In the genomic region with DNA sequence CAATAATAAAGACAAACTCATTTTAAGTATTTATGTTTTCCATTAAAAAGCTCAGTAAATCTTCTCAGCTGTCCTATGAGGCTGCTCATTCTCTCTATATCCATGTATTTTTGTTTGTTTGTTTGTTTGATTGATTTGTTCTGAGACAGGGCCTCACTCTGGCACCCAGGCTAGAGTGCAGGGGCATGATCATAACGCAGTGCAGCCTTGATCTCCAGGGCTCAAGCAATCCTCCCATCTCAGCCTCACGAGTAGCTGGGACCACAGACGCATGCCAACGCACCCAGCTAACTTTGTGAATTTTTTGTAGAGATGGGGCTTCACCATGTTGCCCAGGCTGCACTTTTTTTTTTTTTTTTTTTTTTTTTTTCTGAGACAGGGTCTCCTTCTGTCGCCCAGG, we compare ENCODE assay signal across 19 cellular contexts. TPM values are rescaled to one million over a fixed set of nuclear protein-coding genes. Genes with fewer than 3 reads are reported as not detected.
DNase-seq lines count a peak whose midpoint lies in the region; ATAC-seq, FAIRE-seq and TF ChIP-seq lines count a peak whose summit lies in the region.
"Had no signal": no experiment of that assay in that cellular context is flagged by ENCODE, and none has a peak within 500 bp of the region (broad histone marks: within the 10 kb centered on the region; RNA-seq: fewer than 3 reads in every experiment).

No MANE protein-coding gene starts in this region.

- H3K27me3 ChIP-seq in GM23338 (ENCODE audit: insufficient read depth): no peaks in the 10 kb centered on the region
- H3K27me3 ChIP-seq in K562 (ENCODE audit: control insufficient read depth in 2 of 2, insufficient read depth in 2 of 2, low read length in 2 of 2): no peaks in the 10 kb centered on the region
- H3K27me3 ChIP-seq: BLaER1 treated with 17β-estradiol and CSF1 and Interleukin-3, amounts not matched to agents 10 nM and 100 nM had no signal

- no peak for FAIRE-seq in K562 (lab: Jason Lieb, UNC)
- FAIRE-seq: GM12878 had no signal

- no peak for TF ChIP-seq CTCF in GM23338 (conservative IDR thresholded peaks at IDR 0.05; ENCODE audit: low read depth in 2 of 2)
- TF ChIP-seq CTCF in HEK293 (tag by site-specific recombination; IDR thresholded peaks at IDR 0.05): no peak
- TF ChIP-seq CTCF in K562 (IDR thresholded peaks at IDR 0.05 in 2 of 3, conservative IDR thresholded peaks at IDR 0.05 in 1 of 3; ENCODE audit: insufficient read depth in 2 of 3, low read depth in 1 of 3, low read length in 3 of 3): no peak
- TF ChIP-seq CTCF in mesothelial cell of epicardium (IDR thresholded peaks at IDR 0.05; ENCODE audit: unreplicated experiment): no peak

- CTCF ChIA-PET in HEK293 (lab: Yijun Ruan, JAX) (interaction anchor here (0.7 kb wide), 1 partner anchor 110 kb away, joined by 3 read pairs; no protein-coding TSS in a partner anchor), K562 (lab: Yijun Ruan, JAX; ENCODE audit: low intra/inter-chr PET ratio) (no interaction called here)
- CTCF ChIA-PET in activated CD4-positive, alpha-beta T cell treated with anti-CD3 and anti-CD28 coated beads for 36 hours (lab: Charles Lee): interaction anchor here (0.5 kb wide), 1 partner anchor 1136 kb away, joined by 3 read pairs; no protein-coding TSS in a partner anchor

- TF ChIP-seq POLR2A in K562 (conservative IDR thresholded peaks at IDR 0.05): no peak

- no peaks in the 10 kb centered on the region; the same call in 1 of the 2 replicates for H3F3A ChIP-seq in GM23338 (replicated peaks; ENCODE audit: low read depth)

- no peak overlapping the region for H3K27ac ChIP-seq in GM23338 (ENCODE audit: low read depth)
- H3K27ac ChIP-seq in HEK293 (ENCODE audit: extremely low read depth, low read depth, low read length): no peak overlapping the region
- H3K27ac ChIP-seq in K562 (ENCODE audit: extremely low read depth, low read depth, low read length): no peak overlapping the region
- H3K27ac ChIP-seq: BLaER1 treated with 17β-estradiol and CSF1 and Interleukin-3, amounts not matched to agents 10 nM and 100 nM; HL-60 had no signal

- H3K27me3 Mint-ChIP-seq in GM23338 (ENCODE audit: insufficient read depth, low read depth, poor library complexity) (peaks cover 6% of the 10 kb centered on the region), mesothelial cell of epicardium (ENCODE audit: low read depth) (no peaks in the 10 kb centered on the region)
- no peaks in the 10 kb centered on the region for H3K27me3 Mint-ChIP-seq in activated CD4-positive, alpha-beta T cell treated with anti-CD3 and anti-CD28 coated beads for 36 hours
- H3K27me3 Mint-ChIP-seq: B cell, IgD-negative memory B cell had no signal

- H3K4me1 ChIP-seq in GM23338 (ENCODE audit: insufficient read depth) (peaks cover 74% of the 10 kb centered on the region), HEK293 (ENCODE audit: control insufficient read depth, insufficient read depth, low read length) (peaks cover 15% of the 10 kb centered on the region), K562 (replicated peaks in 1 of 2; ENCODE audit: control insufficient read depth in 2 of 2, insufficient read depth in 2 of 2, low read length in 2 of 2) (peaks cover 3 to 7% of the 10 kb centered on the region in 2 experiments; a peak in 3 of 5 replicates)

- no peak for TF ChIP-seq RAD21 in K562 (CRISPR knock-in tag; conservative IDR thresholded peaks at IDR 0.05 in 1 of 2, IDR thresholded peaks at IDR 0.05 in 1 of 2)

- H3K9me3 Mint-ChIP-seq in GM23338: no peaks in the 10 kb centered on the region
- H3K9me3 Mint-ChIP-seq in mesothelial cell of epicardium: no peaks in the 10 kb centered on the region
- H3K9me3 Mint-ChIP-seq in activated CD4-positive, alpha-beta T cell treated with anti-CD3 and anti-CD28 coated beads for 36 hours (ENCODE audit: low read depth): no peaks in the 10 kb centered on the region
- H3K9me3 Mint-ChIP-seq: CD8-positive, alpha-beta T cell; HFFc6; IgD-negative memory B cell had no signal

- in situ Hi-C loops in K562 (cut with MboI): no loop called here

- H3K4me3 ChIP-seq in GM23338: no peak overlapping the region
- H3K4me3 ChIP-seq in HEK293 (ENCODE audit: low read depth, low read length): no peak overlapping the region
- no peak overlapping the region for H3K4me3 ChIP-seq in K562
- H3K4me3 ChIP-seq: BLaER1 treated with 17β-estradiol and CSF1 and Interleukin-3, amounts not matched to agents 10 nM and 100 nM; GM12878 had no signal

- ATAC-seq in GM23338: no peak
- ATAC-seq in K562: no peak
- ATAC-seq in activated CD4-positive, alpha-beta T cell treated with anti-CD3 and anti-CD28 coated beads for 36 hours: no peak
- ATAC-seq: CD8-positive, alpha-beta T cell had no signal

- no peak for TF ChIP-seq EP300 in K562 (IDR thresholded peaks at IDR 0.05; ENCODE audit: low read length)

- intact Hi-C loops in K562 (cut with micrococcal nuclease): no loop called here
- intact Hi-C loops in activated CD4-positive, alpha-beta T cell treated with anti-CD3 and anti-CD28 coated beads for 36 hours (cut with DNase I, micrococcal nuclease): no loop called here

- peak overlapping the region in 1 of 2 experiments; percentile 66; a peak in 1 of 4 replicates for H3K9ac ChIP-seq in K562 (ENCODE audit: insufficient read depth in 1 of 2, low read depth in 2 of 2, low read length in 2 of 2)
- H3K9ac ChIP-seq: BLaER1 treated with 17β-estradiol and CSF1 and Interleukin-3, amounts not matched to agents 10 nM and 100 nM had no signal

- DNase-seq in GM23338 (ENCODE audit: low spot score) (no peak), K562 (ENCODE audit: extremely low read depth in 1 of 4, low spot score in 3 of 4) (no peak), mesothelial cell of epicardium (ENCODE audit: low spot score in 2 of 2, unreplicated experiment in 2 of 2) (no peak), DMS114 treated with DMSO at 0.1 percent for 48 hours (lab: John Stamatoyannopoulos, UW; ENCODE audit: unreplicated experiment) (no peak), SHP77 treated with DMSO at 0.1 percent for 48 hours (lab: John Stamatoyannopoulos, UW) (no peak)
- no peak for DNase-seq in activated CD4-positive, alpha-beta T cell treated with anti-CD3 and anti-CD28 coated beads for 36 hours
- DNase-seq: Calu3; CD8-positive, alpha-beta T cell; DMS53; DND-41; EL; HCEC 1CT; HFFc6 had no signal

- BruUV-seq in K562 (replicated peaks; lab: Mats Ljungman, UMichigan): no TSS peak

- no peak overlapping the region for H3K4me2 ChIP-seq in GM23338
- no peak overlapping the region for H3K4me2 ChIP-seq in K562 (ENCODE audit: insufficient read depth, low read length)
- H3K4me2 ChIP-seq: BLaER1 treated with 17β-estradiol and CSF1 and Interleukin-3, amounts not matched to agents 10 nM and 100 nM had no signal

- no peak overlapping the region for H3K4me3 Mint-ChIP-seq in GM23338
- no peak overlapping the region for H3K4me3 Mint-ChIP-seq in mesothelial cell of epicardium
- no peak overlapping the region for H3K4me3 Mint-ChIP-seq in activated CD4-positive, alpha-beta T cell treated with anti-CD3 and anti-CD28 coated beads for 36 hours
- H3K4me3 Mint-ChIP-seq: B cell; CD8-positive, alpha-beta T cell; HFFc6 had no signal

- H3K9me2 ChIP-seq in GM23338 (ENCODE audit: insufficient read depth): no peaks in the 10 kb centered on the region

- peaks cover 93% of the 10 kb centered on the region for H3K79me2 ChIP-seq in GM23338 (replicated peaks; ENCODE audit: insufficient read depth)
- H3K79me2 ChIP-seq in K562 (ENCODE audit: control insufficient read depth, insufficient read depth, low read length): peaks cover 90% of the 10 kb centered on the region

- H3K36me3 ChIP-seq in GM23338 (ENCODE audit: insufficient read depth) (no peaks in the 10 kb centered on the region), HEK293 (ENCODE audit: control insufficient read depth in 2 of 2, insufficient read depth in 1 of 2, low read length in 2 of 2) (no peaks in the 10 kb centered on the region), K562 (ENCODE audit: control insufficient read depth, insufficient read depth, low read length) (peaks cover 19% of the 10 kb centered on the region)

- H3K9me3 ChIP-seq in HEK293 (ENCODE audit: control insufficient read depth, insufficient read depth, low read depth, low read length) (no peaks in the 10 kb centered on the region), K562 (replicated peaks; ENCODE audit: control insufficient read depth, insufficient read depth, low read depth, low read length) (no peaks in the 10 kb centered on the region)
- H3K9me3 ChIP-seq: BLaER1 treated with 17β-estradiol and CSF1 and Interleukin-3, amounts not matched to agents 10 nM and 100 nM had no signal

- H4K20me1 ChIP-seq in GM23338 (replicated peaks; ENCODE audit: insufficient read depth) (no peaks in the 10 kb centered on the region), K562 (replicated peaks; ENCODE audit: control insufficient read depth, insufficient read depth, low read length) (no peaks in the 10 kb centered on the region)

- H2AFZ ChIP-seq in GM23338 (no peak overlapping the region), K562 (ENCODE audit: low read depth, low read length) (no peak overlapping the region)

- 91% methylated on average over 4 of the region's 5 CpGs for WGBS in K562 (ENCODE audit: insufficient coverage, low coverage, missing lambda C conversion rate)

- POLR2A ChIA-PET in HEK293 (lab: Yijun Ruan, JAX): interaction anchor here (0.6 to 0.9 kb wide), 2 partner anchors 13 to 42 kb away, joined by 3 to 4 read pairs; no protein-coding TSS in a partner anchor
- POLR2A ChIA-PET in K562 (lab: Yijun Ruan, JAX): interaction anchor here (1.6 kb wide), 1 partner anchor 10 kb away, joined by 4 read pairs; no protein-coding TSS in a partner anchor
- POLR2A ChIA-PET in activated CD4-positive, alpha-beta T cell treated with anti-CD3 and anti-CD28 coated beads for 36 hours (lab: Charles Lee): no interaction called here

- H3K36me3 Mint-ChIP-seq in GM23338 (ENCODE audit: low read depth): no peaks in the 10 kb centered on the region
- peaks cover 4% of the 10 kb centered on the region for H3K36me3 Mint-ChIP-seq in mesothelial cell of epicardium
- H3K36me3 Mint-ChIP-seq in activated CD4-positive, alpha-beta T cell treated with anti-CD3 and anti-CD28 coated beads for 36 hours (ENCODE audit: low read depth): peaks cover 17% of the 10 kb centered on the region

- H3K9me1 ChIP-seq in K562 (ENCODE audit: control insufficient read depth, insufficient read depth, low read length): no peaks in the 10 kb centered on the region

- H3K27ac Mint-ChIP-seq in GM23338: peak overlapping the region; percentile 83; the same call in 1 of the 2 replicates
- H3K27ac Mint-ChIP-seq in mesothelial cell of epicardium: peak overlapping the region; percentile 47
- no peak overlapping the region for H3K27ac Mint-ChIP-seq in activated CD4-positive, alpha-beta T cell treated with anti-CD3 and anti-CD28 coated beads for 36 hours
- H3K27ac Mint-ChIP-seq: B cell; CD8-positive, alpha-beta T cell; HFFc6; IgD-negative memory B cell had no signal

- H3K4me1 Mint-ChIP-seq in GM23338: peaks cover 59% of the 10 kb centered on the region
- peaks cover 58% of the 10 kb centered on the region for H3K4me1 Mint-ChIP-seq in mesothelial cell of epicardium
- H3K4me1 Mint-ChIP-seq in activated CD4-positive, alpha-beta T cell treated with anti-CD3 and anti-CD28 coated beads for 36 hours: peaks cover 72% of the 10 kb centered on the region

RNA-seq across cellular contexts. Expression of a gene that starts 5.6 kb away (rescaled TPM):
- 34.0 and 34.5 TPM in 2 replicates for total RNA-seq in GM23338 (2014; rRNA removed; shearing (Covaris generic))
- polyA plus RNA-seq in GM23338 (2016; fragmentation: Nextera tagmentation; extraction: Ambion mirVana) (15.0 and 16.1 TPM in 2 replicates), K562 (2011; rRNA removed) (24.2 and 31.2 TPM in 2 replicates), K562 (2014; fragmentation: Illumina TruSeq; extraction: Trizol) (19.2 and 22.4 TPM in 2 replicates), K562 (2014; fragmentation: Nextera tagmentation; extraction: Ambion mirVana) (1 to 10 TPM; 1.3 to 1.6 TPM), K562 (2014; rRNA removed) (11.4 and 12.8 TPM in 2 replicates)
- total RNA-seq in K562 (2011; cell fraction: chromatin; rRNA removed; ENCODE audit: low replicate concordance): 8.8 and 32.4 TPM in 2 replicates
- total RNA-seq in K562 (2011; cell fraction: nucleolus; rRNA removed): 3.0 and 5.8 TPM in 2 replicates
- 12.8 and 26.0 TPM in 2 replicates for total RNA-seq in K562 (2011; cell fraction: nucleoplasm; rRNA removed)
- total RNA-seq in K562 (2014; rRNA removed) (12.8 and 13.4 TPM in 2 replicates), K562 (2014; rRNA removed; fragmentation: Illumina TruSeq; extraction: Trizol) (23.6 and 30.9 TPM in 2 replicates), K562 (2015; rRNA removed; fragmentation: Illumina TruSeq; extraction: Trizol) (18.1 and 20.0 TPM in 2 replicates), K562 (2021) (26.4 and 29.1 TPM in 2 replicates), mesothelial cell of epicardium (24.9 to 26.6 TPM (median 25.7 TPM) in 3 replicates)
- polyA plus RNA-seq in K562 (2011; cell fraction: cytosol; rRNA removed): 11.4 and 12.9 TPM in 2 replicates
- polyA plus RNA-seq in K562 (2011; cell fraction: nucleus; rRNA removed): 14.0 and 19.6 TPM in 2 replicates
- 13.4 and 16.0 TPM in 2 replicates for polyA plus RNA-seq in K562 (2012)
- 82.1 and 87.5 TPM in 2 replicates for polyA minus RNA-seq in K562 (2011; rRNA and poly(A)+ RNA removed)
- 19.7 and 28.7 TPM in 2 replicates for polyA minus RNA-seq in K562 (2011; cell fraction: cytosol; rRNA and poly(A)+ RNA removed)
- polyA minus RNA-seq in K562 (2011; cell fraction: nucleus; rRNA and poly(A)+ RNA removed): 9.0 and 18.2 TPM in 2 replicates
- total RNA-seq in activated CD4-positive, alpha-beta T cell treated with anti-CD3 and anti-CD28 coated beads for 36 hours: 10 to 100 TPM; 27.7 to 32.0 TPM
